ENCODE assay signal across 26 cellular contexts in genomic region chr11:76051937-76052336, GRCh38.
"Had no signal": no experiment of that assay in that cellular context is flagged by ENCODE, and none has a peak within 500 bp of the region (broad histone marks: within the 10 kb centered on the region; RNA-seq: fewer than 3 reads in every experiment).

No MANE protein-coding gene starts in this region.

- H3K4me3 Mint-ChIP-seq: effector memory CD8-positive, alpha-beta T cell; immature natural killer cell; naive thymus-derived CD8-positive, alpha-beta T cell; nephron progenitor cell; type B pancreatic cell had no signal

- ATAC-seq: effector memory CD8-positive, alpha-beta T cell; left lung; naive thymus-derived CD8-positive, alpha-beta T cell; psoas muscle; right cardiac atrium had no signal

- H3K9me3 Mint-ChIP-seq: immature natural killer cell had no signal

- H3K27ac ChIP-seq: esophagus squamous epithelium, left lung, psoas muscle, skin epidermis, stomach, thyroid gland had no signal

- H3K27me3 Mint-ChIP-seq: effector memory CD8-positive, alpha-beta T cell; naive thymus-derived CD8-positive, alpha-beta T cell; type B pancreatic cell had no signal

- H3K27ac Mint-ChIP-seq: effector memory CD8-positive, alpha-beta T cell; naive thymus-derived CD8-positive, alpha-beta T cell; nephron progenitor cell; type B pancreatic cell had no signal

- DNase-seq: central memory CD4-positive, alpha-beta T cell; cortex of kidney; effector memory CD8-positive, alpha-beta T cell; erythroblast; esophagus squamous epithelium; foreskin melanocyte; glutamatergic neuron; hypothalamus; immature natural killer cell; islet precursor cell; kidney glomerular epithelial cell; left lung; mesendoderm; midbrain; naive thymus-derived CD8-positive, alpha-beta T cell; nephron progenitor cell; nucleus accumbens; psoas muscle; right cardiac atrium; stimulated activated CD4-positive, alpha-beta T cell treated with anti-CD3 and anti-CD28 coated beads, Interleukin-15, amount 100 ng/mL, for 24 hours; stimulated activated CD4-positive, alpha-beta T cell treated with anti-CD3 and anti-CD28 coated beads, Interleukin-2, amount 100 ng/mL, for 48 hours; stimulated activated naive CD4-positive, alpha-beta T cell treated with Interleukin-2 at 50 U/mL for 16 hours; stomach; thyroid gland had no signal

- H3K4me3 ChIP-seq: esophagus squamous epithelium, left lung, psoas muscle, skin epidermis, stomach, thyroid gland had no signal
